In the genomic region with DNA sequence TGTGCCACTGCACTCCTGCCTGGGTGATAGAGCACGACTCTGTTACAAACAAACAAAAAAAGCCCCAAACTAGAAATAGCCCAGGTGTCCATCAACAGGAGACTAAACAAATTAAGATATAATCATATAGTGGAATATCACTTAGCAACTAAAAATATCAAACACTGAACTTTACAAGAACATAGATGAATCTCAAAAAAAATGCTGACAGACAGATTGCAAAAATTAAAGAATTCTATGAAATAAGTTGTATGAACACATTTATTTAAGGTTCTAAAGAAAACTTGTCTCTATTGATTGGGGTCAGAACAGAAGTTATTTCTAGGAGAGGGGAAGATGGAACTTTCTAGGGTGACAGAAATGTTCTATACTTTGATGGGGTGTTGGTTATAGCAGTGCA, we compare ENCODE assay signal across 27 cellular contexts.
"Had no signal": no experiment of that assay in that cellular context is flagged by ENCODE, and none has a peak within 500 bp of the region (broad histone marks: within the 10 kb centered on the region; RNA-seq: fewer than 3 reads in every experiment).

No MANE protein-coding gene starts in this region.

- ATAC-seq: stimulated activated effector memory CD8-positive, alpha-beta T cell treated with anti-CD3 and anti-CD28 coated beads, Interleukin-12 subunit alpha, Interleukin-12 subunit beta, amount 100 ng/mL, for 72 hours; stimulated activated memory B cell treated with anti-CD40 and anti-IgM and Interleukin-4, amounts not matched to agents 10 μg/mL and 1 μg/mL and 100 μg/mL, for 72 hours; stimulated activated naive B cell treated with anti-CD40 and anti-IgM and Interleukin-4, amounts not matched to agents 10 μg/mL and 1 μg/mL and 100 μg/mL, for 72 hours; stimulated activated naive CD8-positive, alpha-beta T cell treated with anti-CD3 and anti-CD28 coated beads, Interleukin-15, amount 100 ng/mL, for 72 hours; stimulated activated naive CD8-positive, alpha-beta T cell treated with anti-CD3 and anti-CD28 coated beads, Interleukin-15, Interleukin-2, amounts not matched to agents 100 U/mL and 50 U/mL, for 24 hours; upper lobe of right lung had no signal

- FAIRE-seq: urothelium cell line had no signal

- H3K4me1 ChIP-seq: stomach, suprapubic skin, testis, thyroid gland, tibial nerve, upper lobe of left lung, upper lobe of right lung, uterus, vagina had no signal

- H3K36me3 ChIP-seq: stomach, suprapubic skin, thoracic aorta, thyroid gland, tibial artery, tibial nerve, transverse colon, upper lobe of left lung, upper lobe of right lung, uterus, vagina had no signal

- H3K27me3 ChIP-seq: stomach, suprapubic skin, testis, thyroid gland, tibial artery, tibial nerve, transverse colon, upper lobe of left lung, upper lobe of right lung, uterus, vagina had no signal

- H3K9me3 ChIP-seq: testis, thyroid gland had no signal

- H3K27ac ChIP-seq: stomach, suprapubic skin, testis, thoracic aorta, thyroid gland, tibial artery, tibial nerve, transverse colon, upper lobe of left lung, upper lobe of right lung, uterus, vagina had no signal

- H3K4me3 ChIP-seq: stomach, suprapubic skin, testis, thoracic aorta, thyroid gland, tibial artery, tibial nerve, transverse colon, upper lobe of left lung, upper lobe of right lung, uterus, vagina had no signal

- DNase-seq: stimulated activated CD4-positive, alpha-beta T cell treated with anti-CD3 and anti-CD28 coated beads, Interleukin-2, amount 100 ng/mL, for 48 hours; stimulated activated CD4-positive, alpha-beta T cell treated with anti-CD3 and anti-CD28 coated beads, Interleukin-4, amount 100 ng/mL, for 1 hour; stimulated activated CD4-positive, alpha-beta T cell treated with anti-CD3 and anti-CD28 coated beads, Interleukin-4, amount 100 ng/mL, for 24 hours; stimulated activated CD4-positive, alpha-beta T cell treated with anti-CD3 and anti-CD28 coated beads, Interleukin-4, amount 100 ng/mL, for 4 hours; stimulated activated CD8-positive, alpha-beta memory T cell treated with anti-CD3 and anti-CD28 coated beads, Interleukin-4, amount 100 ng/mL, for 48 hours; stimulated activated naive B cell treated with anti-CD40 and anti-IgM and Interleukin-4, amounts not matched to agents 10 μg/mL and 1 μg/mL and 100 μg/mL, for 72 hours; stimulated activated naive CD4-positive, alpha-beta T cell; stimulated activated naive CD4-positive, alpha-beta T cell treated with Interleukin-2 at 50 U/mL for 16 hours; stimulated activated naive CD8-positive, alpha-beta T cell treated with anti-CD3 and anti-CD28 coated beads, Interleukin-15, amount 100 ng/mL, for 72 hours; stimulated activated naive CD8-positive, alpha-beta T cell treated with anti-CD3 and anti-CD28 coated beads, Interleukin-15, Interleukin-2, amounts not matched to agents 100 U/mL and 50 U/mL, for 24 hours; stomach; substantia nigra; testis; thyroid gland; tibial artery; transverse colon; trophoblast cell; upper lobe of left lung; upper lobe of right lung; uterus had no signal
